ENCODE assay signal across 8 cellular contexts in genomic region chr20:19995220-19995863, GRCh38. TPM values are rescaled to one million over a fixed set of nuclear protein-coding genes. Genes with fewer than 3 reads are reported as not detected.
A peak's percentile ranks its signal among the peaks of the same experiment; 100 is the strongest.
DNase-seq lines count a peak whose midpoint lies in the region; ATAC-seq and TF ChIP-seq lines count a peak whose summit lies in the region.

No MANE protein-coding gene starts in this region.

- TF ChIP-seq CTCF in retinal pigment epithelial cell (conservative IDR thresholded peaks at IDR 0.05; ENCODE audit: low read depth, low read length): peak; percentile 82

- DNase-seq in A172 (ENCODE audit: low spot score): peak; percentile 70
- DNase-seq in GF-D8 (lab: John Stamatoyannopoulos, UW): peak; percentile 15
- DNase-seq in NCI-H2029 treated with DMSO at 0.1 percent for 48 hours (lab: John Stamatoyannopoulos, UW): peak; percentile 56
- DNase-seq in activated CD4-positive, alpha-beta T cell treated with anti-CD3 and anti-CD28 coated beads for 48 hours: peak; percentile 35
- peak; percentile 48 for DNase-seq in germinal center (ENCODE audit: low spot score)
- no peak for DNase-seq in retinal pigment epithelial cell (ENCODE audit: low read depth)

- ATAC-seq in GM21367 (IDR thresholded peaks at IDR 0.05; ENCODE audit: unreplicated experiment) (no peak), HG03439 (IDR thresholded peaks at IDR 0.05; ENCODE audit: unreplicated experiment) (no peak)

- no peak overlapping the region for H3K4me3 ChIP-seq in retinal pigment epithelial cell (ENCODE audit: low read length)

RNA-seq across cellular contexts. Expression of gene NAA20, which starts 21.8 kb away (rescaled TPM):
- total RNA-seq in A172 (2014; rRNA removed; shearing (Covaris generic)): 92.8 and 106 TPM in 2 replicates

RNA-seq across cellular contexts. Expression of gene CRNKL1, which starts 56.9 kb away (rescaled TPM):
- 48.2 and 50.8 TPM in 2 replicates for total RNA-seq in A172 (2014; rRNA removed; shearing (Covaris generic))

RNA-seq across cellular contexts. Expression of gene CFAP61, which starts 57.0 kb away (rescaled TPM):
- total RNA-seq in A172 (2014; rRNA removed; shearing (Covaris generic)): 0.16 and 0.22 TPM in 2 replicates
